In the genomic region with DNA sequence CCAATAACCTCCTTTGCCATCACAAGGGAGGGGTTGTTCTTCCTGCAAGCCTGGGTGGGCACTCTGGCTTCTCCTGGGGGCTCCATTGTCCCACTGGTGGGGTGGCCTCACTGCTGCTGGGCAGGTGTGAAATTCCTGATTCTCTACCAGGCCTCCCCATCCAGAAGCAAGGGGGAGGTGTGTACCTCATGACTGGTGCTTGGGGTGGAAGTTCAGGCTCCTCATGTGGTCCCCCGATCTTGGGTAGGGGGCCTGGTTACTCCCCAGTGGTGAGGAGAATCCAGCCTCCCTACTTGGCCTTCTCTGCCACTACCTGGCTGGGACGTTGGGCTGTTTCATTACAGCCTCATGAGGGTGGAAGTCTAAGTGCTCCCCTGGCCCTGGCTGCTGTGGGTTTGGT, we compare ENCODE assay signal across 20 cellular contexts.
"Had no signal": no experiment of that assay in that cellular context is flagged by ENCODE, and none has a peak within 500 bp of the region (broad histone marks: within the 10 kb centered on the region; RNA-seq: fewer than 3 reads in every experiment).

No MANE protein-coding gene starts in this region.

- H3K27me3 ChIP-seq: MG63, SJCRH30 had no signal

- H3K36me3 ChIP-seq: MG63, SJCRH30 had no signal

- H3K4me3 ChIP-seq: MG63, SJCRH30 had no signal

- H3K4me1 ChIP-seq: SJCRH30 had no signal

- H3K27ac ChIP-seq: HL-60, RWPE1, SJCRH30 had no signal

- H3K9me3 ChIP-seq: SJCRH30 had no signal

- DNase-seq: IMR-90, Karpas-422, KG1, MG63, NCI-H1092 treated with DMSO at 0.1 percent for 48 hours, NCI-H1436, NCI-H187, NCI-H2029, NCI-H2081 treated with DMSO at 0.1 percent for 48 hours, NCI-H2171, NCI-H226, NCI-H446, NCI-H510A, NCI-H524 treated with DMSO at 0.1 percent for 48 hours, NCI-H69, NCI-H774, SHP77 treated with DMSO at 0.1 percent for 48 hours, SJCRH30 had no signal
